In genomic region chr17:39239640-39240314, GRCh38 we compare ENCODE assay signal across 9 cellular contexts. TPM values are rescaled to one million over a fixed set of nuclear protein-coding genes. Genes with fewer than 3 reads are reported as not detected.
DNase-seq lines count a peak whose midpoint lies in the region; ATAC-seq and TF ChIP-seq lines count a peak whose summit lies in the region.
"Had no signal": no experiment of that assay in that cellular context is flagged by ENCODE, and none has a peak within 500 bp of the region (broad histone marks: within the 10 kb centered on the region; RNA-seq: fewer than 3 reads in every experiment).

No MANE protein-coding gene starts in this region.

- intact Hi-C loops in heart right ventricle (cut with DNase I) = loop anchor here in 7 of 10 donors (2.0 to 10.0 kb wide), 7 partner anchors 32 to 265 kb away; partner anchors contain the start of gene ARL5C (in 4 of the 7)

- H3K9me3 ChIP-seq in HEK293 (ENCODE audit: control insufficient read depth, insufficient read depth, low read depth, low read length) = no peaks in the 10 kb centered on the region
- H3K9me3 ChIP-seq in heart right ventricle = no peaks in the 10 kb centered on the region
- no peaks in the 10 kb centered on the region for H3K9me3 ChIP-seq in gastroesophageal sphincter

- CTCF ChIA-PET in AG04449 (lab: Yijun Ruan, JAX) = interaction anchor here (0.6 to 20.3 kb wide), 6 partner anchors 5 to 257 kb away, joined by 3 to 429 read pairs (median 112); partner anchors contain the start of gene RPL19
- CTCF ChIA-PET in HEK293 (lab: Yijun Ruan, JAX) = interaction anchor here (0.6 to 20.9 kb wide), 19 partner anchors 8 to 641 kb away, joined by 3 to 733 read pairs (median 3); partner anchors contain the start of genes RPL19 and STAC2

- H3K4me1 ChIP-seq in HEK293 (ENCODE audit: control insufficient read depth, insufficient read depth, low read length) (no peaks in the 10 kb centered on the region; the same call in 1 of the 2 replicates), heart right ventricle (peaks cover 0 to 22% (median 5%) of the 10 kb centered on the region in 9 donors), gastroesophageal sphincter (peaks cover 0 to 13% (median 0%) of the 10 kb centered on the region in 3 donors)

- peaks cover 0 to 25% (median 11%) of the 10 kb centered on the region in 7 donors for H3K27me3 ChIP-seq in heart right ventricle
- peaks cover 81% of the 10 kb centered on the region for H3K27me3 ChIP-seq in gastroesophageal sphincter

- TF ChIP-seq POLR2A in gastroesophageal sphincter (IDR thresholded peaks at IDR 0.05) = no peak

- DNase-seq in AG04449 (ENCODE audit: low read depth, low spot score) (no peak), RPMI8226 (peak; percentile 91), activated gamma-delta T cell treated with Interleukin-2 at 50 U/mL for 16 hours (peak; percentile 67), heart right ventricle (peak in 1 of 2 donors; percentile 30)
- peak; percentile 59 for DNase-seq in stimulated activated CD4-positive, alpha-beta T cell treated with anti-CD3 and anti-CD28 coated beads, Interleukin-12 subunit alpha, Interleukin-12 subunit beta, amount 100 ng/mL, for 4 hours

- 27 to 33% methylated on average over 16 of the region's 16 CpGs for WGBS in heart right ventricle, 2 donors
- 43 to 80% methylated on average over 3 to 7 of the region's 16 CpGs for WGBS in gastroesophageal sphincter (ENCODE audit: low coverage in 1 of 2), 2 donors

- TF ChIP-seq CTCF in AG04449 (IDR thresholded peaks at IDR 0.05; ENCODE audit: insufficient read depth, low read length, missing control alignments) = peak; percentile 63
- peak; percentile 80 for TF ChIP-seq CTCF in HEK293 (tag by site-specific recombination; IDR thresholded peaks at IDR 0.05)
- TF ChIP-seq CTCF in heart right ventricle (IDR thresholded peaks at IDR 0.05) = peak in 7 of 9 donors; percentile 46 to 56 (median 52)
- peak in 2 of 4 experiments; percentile 26 to 55 for TF ChIP-seq CTCF in gastroesophageal sphincter (IDR thresholded peaks at IDR 0.05)

- no peak overlapping the region for H3K27ac ChIP-seq in HEK293 (ENCODE audit: extremely low read depth, low read depth, low read length)
- H3K27ac ChIP-seq in heart right ventricle = no peak overlapping the region
- H3K27ac ChIP-seq in gastroesophageal sphincter = no peak overlapping the region

- H3K4me3 ChIP-seq in AG04449 (ENCODE audit: low read depth, low read length) (no peak overlapping the region), HEK293 (ENCODE audit: low read depth, low read length) (no peak overlapping the region), heart right ventricle (no peak overlapping the region), gastroesophageal sphincter (no peak overlapping the region)

- peak in 2 of 8 donors; percentile 5 to 28 for ATAC-seq in heart right ventricle
- no peak for ATAC-seq in GM18867 (IDR thresholded peaks at IDR 0.05; ENCODE audit: unreplicated experiment)
- ATAC-seq in gastroesophageal sphincter = no peak

- TF ChIP-seq EP300 in gastroesophageal sphincter (IDR thresholded peaks at IDR 0.05) = no peak

- H3K36me3 ChIP-seq in HEK293 (ENCODE audit: control insufficient read depth in 2 of 2, insufficient read depth in 1 of 2, low read length in 2 of 2) = no peaks in the 10 kb centered on the region
- no peaks in the 10 kb centered on the region for H3K36me3 ChIP-seq in heart right ventricle
- H3K36me3 ChIP-seq in gastroesophageal sphincter = no peaks in the 10 kb centered on the region

- POLR2A ChIA-PET in AG04449 (lab: Yijun Ruan, JAX) = no interaction called here
- POLR2A ChIA-PET in HEK293 (lab: Yijun Ruan, JAX) = interaction anchor here (3.2 to 6.0 kb wide), 2 partner anchors 34 to 40 kb away, joined by 16 to 47 read pairs; partner anchors contain the start of gene RPL19

TF ChIP-seq in HEK293, 187 proteins besides CTCF, POLR2A, EP300 and RAD21 (continues in another document):
- TF ChIP-seq ZNF600 (tag by site-specific recombination; IDR thresholded peaks at IDR 0.05) (peak; percentile 52), ZNF366 (tag by site-specific recombination; conservative IDR thresholded peaks at IDR 0.05) (no peak), ZBTB48 (tag by site-specific recombination; IDR thresholded peaks at IDR 0.05) (peak; percentile 70; the same call in 1 of the 2 replicates), PATZ1 (tag by site-specific recombination; IDR thresholded peaks at IDR 0.05) (peak; percentile 29; the same call in 1 of the 2 replicates), EGR2 (tag by site-specific recombination; IDR thresholded peaks at IDR 0.05; ENCODE audit: low read depth) (peak; percentile 53), ZNF138 (tag by site-specific recombination; IDR thresholded peaks at IDR 0.05; ENCODE audit: borderline replicate concordance) (no peak), ZFHX2 (tag by site-specific recombination; conservative IDR thresholded peaks at IDR 0.05) (peak; percentile 71), ZFP69B (tag by site-specific recombination; IDR thresholded peaks at IDR 0.05) (no peak), ZBTB17 (tag by site-specific recombination; IDR thresholded peaks at IDR 0.05) (peak; percentile 42), ZNF654 (tag by site-specific recombination; IDR thresholded peaks at IDR 0.05; ENCODE audit: low read depth) (peak; percentile 17; the same call in 1 of the 2 replicates)
- TF ChIP-seq, protein P1, sequence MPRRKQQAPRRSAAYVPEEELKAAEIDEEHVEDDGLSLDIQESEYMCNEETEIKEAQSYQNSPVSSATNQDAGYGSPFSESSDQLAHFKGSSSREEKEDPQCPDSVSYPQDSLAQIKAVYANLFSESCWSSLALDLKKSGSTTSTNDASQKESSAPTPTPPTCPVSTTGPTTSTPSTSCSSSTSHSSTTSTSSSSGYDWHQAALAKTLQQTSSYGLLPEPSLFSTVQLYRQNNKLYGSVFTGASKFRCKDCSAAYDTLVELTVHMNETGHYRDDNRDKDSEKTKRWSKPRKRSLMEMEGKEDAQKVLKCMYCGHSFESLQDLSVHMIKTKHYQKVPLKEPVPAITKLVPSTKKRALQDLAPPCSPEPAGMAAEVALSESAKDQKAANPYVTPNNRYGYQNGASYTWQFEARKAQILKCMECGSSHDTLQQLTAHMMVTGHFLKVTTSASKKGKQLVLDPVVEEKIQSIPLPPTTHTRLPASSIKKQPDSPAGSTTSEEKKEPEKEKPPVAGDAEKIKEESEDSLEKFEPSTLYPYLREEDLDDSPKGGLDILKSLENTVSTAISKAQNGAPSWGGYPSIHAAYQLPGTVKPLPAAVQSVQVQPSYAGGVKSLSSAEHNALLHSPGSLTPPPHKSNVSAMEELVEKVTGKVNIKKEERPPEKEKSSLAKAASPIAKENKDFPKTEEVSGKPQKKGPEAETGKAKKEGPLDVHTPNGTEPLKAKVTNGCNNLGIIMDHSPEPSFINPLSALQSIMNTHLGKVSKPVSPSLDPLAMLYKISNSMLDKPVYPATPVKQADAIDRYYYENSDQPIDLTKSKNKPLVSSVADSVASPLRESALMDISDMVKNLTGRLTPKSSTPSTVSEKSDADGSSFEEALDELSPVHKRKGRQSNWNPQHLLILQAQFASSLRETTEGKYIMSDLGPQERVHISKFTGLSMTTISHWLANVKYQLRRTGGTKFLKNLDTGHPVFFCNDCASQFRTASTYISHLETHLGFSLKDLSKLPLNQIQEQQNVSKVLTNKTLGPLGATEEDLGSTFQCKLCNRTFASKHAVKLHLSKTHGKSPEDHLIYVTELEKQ (tag by site-specific recombination; IDR thresholded peaks at IDR 0.05; ENCODE audit: borderline replicate concordance) = no peak
- TF ChIP-seq, protein P2, sequence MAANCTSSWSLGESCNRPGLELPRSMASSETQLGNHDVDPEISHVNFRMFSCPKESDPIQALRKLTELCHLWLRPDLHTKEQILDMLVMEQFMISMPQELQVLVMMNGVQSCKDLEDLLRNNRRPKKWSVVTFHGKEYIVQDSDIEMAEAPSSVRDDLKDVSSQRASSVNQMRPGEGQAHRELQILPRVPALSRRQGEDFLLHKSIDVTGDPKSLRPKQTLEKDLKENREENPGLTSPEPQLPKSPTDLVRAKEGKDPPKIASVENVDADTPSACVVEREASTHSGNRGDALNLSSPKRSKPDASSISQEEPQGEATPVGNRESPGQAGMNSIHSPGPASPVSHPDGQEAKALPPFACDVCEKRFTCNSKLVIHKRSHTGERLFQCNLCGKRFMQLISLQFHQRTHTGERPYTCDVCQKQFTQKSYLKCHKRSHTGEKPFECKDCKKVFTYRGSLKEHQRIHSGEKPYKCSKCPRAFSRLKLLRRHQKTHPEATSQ (tag by site-specific recombination; IDR thresholded peaks at IDR 0.05) = no peak

RNA-seq across cellular contexts. Expression of gene STAC2, which starts 14.0 kb away (rescaled TPM):
- total RNA-seq in heart right ventricle = 1 to 10 TPM in 3 of 10 donors, under 1 TPM in 6, not detected in 1; 0.09 to 2.0 (median 0.37) TPM
- 1 to 10 TPM in 1 of 2 donors, under 1 TPM in 1; 0.51 to 4.9 TPM for polyA plus RNA-seq in heart right ventricle
- total RNA-seq in gastroesophageal sphincter = under 1 TPM in 2 of 4 donors, not detected in 2; 0.13 to 0.57 TPM
- total RNA-seq: glomerular endothelial cell had no signal

RNA-seq across cellular contexts. Expression of gene RPL19, which starts 39.7 kb away (rescaled TPM):
- 1,000 to 10,000 TPM in 3 of 10 donors, 100 to 1,000 TPM in 7; 907 to 1,150 (median 965) TPM for total RNA-seq in heart right ventricle
- 1,000 to 10,000 TPM; 1,654 to 3,029 TPM for polyA plus RNA-seq in heart right ventricle
- 1,000 to 10,000 TPM; 1,562 to 3,160 (median 2,477) TPM for total RNA-seq in gastroesophageal sphincter

RNA-seq across cellular contexts. Expression of gene CACNB1, which starts 42.3 kb away (rescaled TPM):
- total RNA-seq in heart right ventricle = 1 to 10 TPM; 3.3 to 7.9 (median 4.6) TPM
- polyA plus RNA-seq in heart right ventricle = 10 to 100 TPM in 1 of 2 donors, 1 to 10 TPM in 1; 6.8 to 11.5 TPM
- total RNA-seq in gastroesophageal sphincter = 1 to 10 TPM; 3.6 to 7.9 (median 5.9) TPM
